Comparison of ENCODE assay signal across 2 cellular contexts in the genomic region with DNA sequence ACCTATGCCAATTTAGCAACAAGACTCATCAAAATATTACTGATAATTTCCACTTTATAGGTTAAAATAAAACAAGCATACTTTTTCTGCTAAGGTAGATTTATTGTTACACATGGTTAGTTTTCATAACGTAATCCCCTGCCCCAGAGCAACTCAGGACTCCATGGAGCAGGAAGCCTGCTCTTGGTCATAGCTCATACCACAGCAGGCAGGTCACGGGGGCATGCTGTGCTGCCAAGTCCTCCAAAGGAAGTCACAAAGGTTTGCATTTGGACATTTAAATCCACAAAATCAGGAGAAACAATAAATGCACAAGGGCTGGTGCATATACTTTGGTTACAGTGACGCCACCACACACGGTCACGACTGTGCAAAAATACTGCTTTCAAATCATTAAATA.
TF ChIP-seq lines count a peak whose summit lies in the region.

No MANE protein-coding gene starts in this region.

TF ChIP-seq in liver, 16 proteins besides CTCF, POLR2A, EP300 and RAD21:
- TF ChIP-seq EGR1 (IDR thresholded peaks at IDR 0.05; ENCODE audit: low read depth in 2 of 2) (no peak), NR2F2 (IDR thresholded peaks at IDR 0.05) (peak; percentile 41)
TF ChIP-seq in liver: peak in this region for 1.

TF ChIP-seq in HepG2, 621 proteins besides CTCF, POLR2A, EP300 and RAD21:
- no peak for TF ChIP-seq HNF4A (CRISPR knock-in tag; IDR thresholded peaks at IDR 0.05)
- TF ChIP-seq, protein P1, sequence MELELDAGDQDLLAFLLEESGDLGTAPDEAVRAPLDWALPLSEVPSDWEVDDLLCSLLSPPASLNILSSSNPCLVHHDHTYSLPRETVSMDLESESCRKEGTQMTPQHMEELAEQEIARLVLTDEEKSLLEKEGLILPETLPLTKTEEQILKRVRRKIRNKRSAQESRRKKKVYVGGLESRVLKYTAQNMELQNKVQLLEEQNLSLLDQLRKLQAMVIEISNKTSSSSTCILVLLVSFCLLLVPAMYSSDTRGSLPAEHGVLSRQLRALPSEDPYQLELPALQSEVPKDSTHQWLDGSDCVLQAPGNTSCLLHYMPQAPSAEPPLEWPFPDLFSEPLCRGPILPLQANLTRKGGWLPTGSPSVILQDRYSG (CRISPR knock-in tag; IDR thresholded peaks at IDR 0.05): no peak
